8 cellular contexts compared by ENCODE assay signal in the genomic region with DNA sequence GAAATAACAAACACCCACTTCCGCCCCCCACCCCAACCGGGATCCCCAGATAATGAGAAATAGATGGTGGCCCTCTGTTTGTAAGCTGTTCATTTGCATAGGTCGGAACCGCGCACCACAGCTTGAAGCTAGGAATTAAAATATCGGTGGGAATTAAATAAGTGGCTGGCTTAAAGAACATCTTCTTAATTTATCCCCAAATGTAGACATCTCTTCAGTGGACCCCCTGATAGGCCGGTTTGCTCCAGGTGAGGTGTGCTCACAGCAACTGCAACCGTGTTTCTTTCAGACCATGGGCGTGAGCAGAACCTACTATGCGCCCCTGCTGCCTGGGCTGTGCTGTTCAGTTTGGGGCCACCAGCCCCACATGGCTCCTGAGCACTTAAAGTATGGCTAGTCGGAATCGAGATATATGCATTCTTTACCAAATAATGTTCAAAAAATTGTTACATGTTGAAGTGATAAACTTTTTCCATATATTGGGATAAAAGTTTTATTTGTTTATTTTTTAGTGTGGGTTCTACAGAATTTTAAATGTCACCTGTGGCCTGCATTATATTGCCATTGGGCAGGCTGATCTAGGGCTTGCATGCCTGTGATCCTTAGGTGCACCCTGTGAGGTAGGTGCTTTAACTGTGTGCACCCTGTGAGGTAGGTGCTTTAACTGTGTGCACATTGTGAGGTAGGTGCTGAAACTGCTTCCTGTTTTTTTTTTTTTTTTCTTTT. TPM values are rescaled to one million over a fixed set of nuclear protein-coding genes. Genes with fewer than 3 reads are reported as not detected.
DNase-seq lines count a peak whose midpoint lies in the region; ATAC-seq and TF ChIP-seq lines count a peak whose summit lies in the region.

No MANE protein-coding gene starts in this region.

- H3K4me1 ChIP-seq in Caco-2 (peaks cover 7% of the 10 kb centered on the region), liver (ENCODE audit: control insufficient read depth in 4 of 4, insufficient read depth in 4 of 4, low read length in 3 of 4) (peaks cover 2 to 44% (median 19%) of the 10 kb centered on the region in 4 donors)

- ATAC-seq in GM19395 (IDR thresholded peaks at IDR 0.05; ENCODE audit: unreplicated experiment): peak; percentile 31

- TF ChIP-seq RAD21 in liver (IDR thresholded peaks at IDR 0.05): no peak

- H3K27me3 ChIP-seq in Caco-2 (replicated peaks; ENCODE audit: control insufficient read depth, insufficient read depth, low read length) (no peaks in the 10 kb centered on the region), liver (ENCODE audit: control insufficient read depth in 4 of 4, insufficient read depth in 4 of 4, low read length in 3 of 4) (no peaks in the 10 kb centered on the region)

- in situ Hi-C loops in astrocyte of the cerebellum (cut with HindIII; ENCODE audit: low sequenced_read_pairs): no loop called here

- H3K4me3 Mint-ChIP-seq in Caco-2 (ENCODE audit: unreplicated experiment): peak overlapping the region; percentile 92
- peak overlapping the region; percentile 97 for H3K4me3 Mint-ChIP-seq in type B pancreatic cell

- H3K36me3 ChIP-seq in Caco-2 (ENCODE audit: control insufficient read depth, insufficient read depth, low read length) (no peaks in the 10 kb centered on the region), KOPT-K1 (ENCODE audit: insufficient read depth, low read length) (0 out of 2 replicates have a peak, but pooled peaks cover 1% of the 10 kb centered on the region), liver (ENCODE audit: control insufficient read depth in 4 of 4, insufficient read depth in 3 of 4, low read depth in 1 of 4, low read length in 3 of 4) (no peaks in the 10 kb centered on the region)

- TF ChIP-seq CTCF in Caco-2 (IDR thresholded peaks at IDR 0.05; ENCODE audit: insufficient read depth in 1 of 2, low read depth in 1 of 2, low read length in 1 of 2, severe bottlenecking in 1 of 2, unreplicated experiment in 1 of 2) (no peak), astrocyte of the cerebellum (IDR thresholded peaks at IDR 0.05; ENCODE audit: low read depth, low read length, missing control alignments) (no peak), liver (IDR thresholded peaks at IDR 0.05; ENCODE audit: low read depth, low read length, missing input control) (no peak), type B pancreatic cell (conservative IDR thresholded peaks at IDR 0.05) (no peak)

- CTCF ChIA-PET in Caco-2 (lab: Charles Lee): interaction anchor here (0.6 to 1.2 kb wide), 2 partner anchors 108 to 161 kb away, joined by 3 to 4 read pairs; no protein-coding TSS in a partner anchor

- H3K9ac ChIP-seq in liver (ENCODE audit: low read depth in 1 of 2, low read length in 2 of 2): peak overlapping the region; percentile 86 to 89

- intact Hi-C loops in Caco-2 (cut with micrococcal nuclease; ENCODE audit: unreplicated experiment): loop anchor here (5.0 kb wide), 1 partner anchor 39 kb away; no protein-coding TSS in a partner anchor

- H3K27me3 Mint-ChIP-seq in Caco-2 (ENCODE audit: insufficient read depth, unreplicated experiment) (no peaks in the 10 kb centered on the region), type B pancreatic cell (no peaks in the 10 kb centered on the region)

- H3K9me3 Mint-ChIP-seq in Caco-2 (ENCODE audit: unreplicated experiment): no peaks in the 10 kb centered on the region
- no peaks in the 10 kb centered on the region for H3K9me3 Mint-ChIP-seq in type B pancreatic cell

- H3K36me3 Mint-ChIP-seq in Caco-2 (ENCODE audit: insufficient read depth, unreplicated experiment): peaks cover 5% of the 10 kb centered on the region
- peaks cover 19% of the 10 kb centered on the region for H3K36me3 Mint-ChIP-seq in type B pancreatic cell

- peaks cover 13% of the 10 kb centered on the region for H3K4me1 Mint-ChIP-seq in Caco-2 (ENCODE audit: low read depth, unreplicated experiment)
- peaks cover 48% of the 10 kb centered on the region for H3K4me1 Mint-ChIP-seq in type B pancreatic cell (ENCODE audit: unreplicated experiment)

- POLR2A ChIA-PET in Caco-2 (lab: Charles Lee): interaction anchor here (0.6 to 1.0 kb wide), 4 partner anchors 54 to 1593 kb away, joined by 3 to 6 read pairs (median 3); no protein-coding TSS in a partner anchor

- no peaks in the 10 kb centered on the region for H3K9me3 ChIP-seq in Caco-2
- no peaks in the 10 kb centered on the region for H3K9me3 ChIP-seq in KOPT-K1 (ENCODE audit: insufficient read depth, low read length, poor library complexity, severe bottlenecking)
- H3K9me3 ChIP-seq in liver (ENCODE audit: control insufficient read depth in 4 of 4, low read length in 3 of 4): no peaks in the 10 kb centered on the region

- DNase-seq in Caco-2 (peak in 1 of 2 experiments; percentile 33), astrocyte of the cerebellum (ENCODE audit: low read depth) (no peak), type B pancreatic cell (ENCODE audit: extremely low spot score, unreplicated experiment) (no peak)
- no peak for DNase-seq in activated CD8-positive, alpha-beta memory T cell treated with anti-CD3 and anti-CD28 coated beads, Interleukin-2, amount 50 U/mL, for 48 hours
- DNase-seq in activated CD4-positive, CD25-positive, alpha-beta regulatory T cell (lab: John Stamatoyannopoulos, UW): no peak

- BruUV-seq in Caco-2 (replicated peaks; lab: Mats Ljungman, UMichigan): TSS peak; percentile 61

- H3K4me3 ChIP-seq in Caco-2 (ENCODE audit: low read depth, low read length) (peak overlapping the region; percentile 44), astrocyte of the cerebellum (ENCODE audit: low read depth, low read length) (peak overlapping the region; percentile 77), liver (ENCODE audit: low read depth in 1 of 3, low read length in 3 of 3) (peak overlapping the region; percentile 66 to 98 (median 76))

- H3K27ac Mint-ChIP-seq in Caco-2 (ENCODE audit: unreplicated experiment): peak overlapping the region; percentile 95
- peak overlapping the region; percentile 99 for H3K27ac Mint-ChIP-seq in type B pancreatic cell

- H3K27ac ChIP-seq in KOPT-K1 (ENCODE audit: low read depth, low read length, poor library complexity, severe bottlenecking) (peak overlapping the region; percentile 86), liver (ENCODE audit: low read depth in 1 of 2, low read length in 2 of 2) (peak overlapping the region; percentile 69 to 93)

- 22% methylated on average over 12 of the region's 12 CpGs for WGBS in liver

TF ChIP-seq in liver, 16 proteins besides CTCF, POLR2A, EP300 and RAD21:
- TF ChIP-seq REST (IDR thresholded peaks at IDR 0.05): no peak
- TF ChIP-seq YY1 (IDR thresholded peaks at IDR 0.05): peak; percentile 7

RNA-seq across cellular contexts. Expression of gene DICER1, which starts 0.8 kb away (rescaled TPM):
- total RNA-seq in Caco-2 (2022): 56.0 and 57.3 TPM in 2 replicates
- 10 to 100 TPM; 29.8 to 43.6 TPM for total RNA-seq in liver
- 10 to 100 TPM in 1 of 2 donors, 1 to 10 TPM in 1; 7.5 to 10.8 TPM for polyA plus RNA-seq in liver
- total RNA-seq in type B pancreatic cell (ENCODE audit: low replicate concordance): 100 and 107 TPM in 2 replicates
